ENCODE assay signal across 19 cellular contexts in the genomic region with DNA sequence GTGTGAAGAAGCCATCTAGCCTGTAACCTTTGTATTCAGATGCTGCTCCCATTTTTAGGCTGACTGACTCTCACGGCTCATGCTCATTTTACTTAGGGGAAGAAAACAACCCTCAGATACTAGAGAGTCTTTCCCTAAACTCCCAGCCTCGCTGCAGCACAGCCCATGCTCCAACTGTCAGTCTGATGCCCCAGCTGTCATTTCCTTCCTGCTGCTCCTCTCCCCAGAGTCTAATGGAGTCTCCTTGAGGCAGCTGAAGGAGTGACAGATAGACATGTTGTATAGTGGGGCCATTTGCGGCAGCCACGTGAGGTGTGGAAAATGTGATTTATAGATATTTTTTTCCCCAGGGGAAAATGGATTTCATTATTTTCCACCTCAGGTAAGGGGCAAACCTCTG. TPM values are rescaled to one million over a fixed set of nuclear protein-coding genes. Genes with fewer than 3 reads are reported as not detected.
DNase-seq lines count a peak whose midpoint lies in the region; ATAC-seq and TF ChIP-seq lines count a peak whose summit lies in the region.
"Had no signal": no experiment of that assay in that cellular context is flagged by ENCODE, and none has a peak within 500 bp of the region (broad histone marks: within the 10 kb centered on the region; RNA-seq: fewer than 3 reads in every experiment).

No MANE protein-coding gene starts in this region.

- no peak overlapping the region for H3K4me3 Mint-ChIP-seq in osteocyte (ENCODE audit: unreplicated experiment)
- H3K4me3 Mint-ChIP-seq: CD8-positive, alpha-beta memory T cell; HFFc6; T-helper 2 cell treated with Interferon-gamma antibody and Interleukin-4, amounts not matched to agents 5 μg/mL and 100 μg/mL, for 36 hours had no signal

- ATAC-seq in left colon (no peak), HG02938 (IDR thresholded peaks at IDR 0.05; ENCODE audit: unreplicated experiment) (no peak), HG03025 (IDR thresholded peaks at IDR 0.05; ENCODE audit: low FRiP score, unreplicated experiment) (no peak), GM18519 (IDR thresholded peaks at IDR 0.05; ENCODE audit: low FRiP score, unreplicated experiment) (no peak)

- DNase-seq in DMS 273 (lab: John Stamatoyannopoulos, UW; ENCODE audit: unreplicated experiment) (peak; percentile 79), NCI-H1694 treated with DMSO at 0.1 percent for 48 hours (lab: John Stamatoyannopoulos, UW) (peak; percentile 67), NCI-H82 (lab: John Stamatoyannopoulos, UW) (peak; percentile 93), osteocyte (ENCODE audit: extremely low spot score, unreplicated experiment) (peak; percentile 15), left colon (no peak)
- DNase-seq: CD8-positive, alpha-beta memory T cell; EL; HFFc6; MG63; NCI-H1092 treated with DMSO at 0.1 percent for 48 hours; NCI-H510A treated with DMSO at 0.1 percent for 48 hours; OCI-M1; SHP77 treated with DMSO at 0.1 percent for 48 hours had no signal

- H3K36me3 Mint-ChIP-seq in osteocyte (ENCODE audit: unreplicated experiment): no peaks in the 10 kb centered on the region
- H3K36me3 Mint-ChIP-seq: CD8-positive, alpha-beta memory T cell had no signal

- no peaks in the 10 kb centered on the region for H3K4me1 Mint-ChIP-seq in osteocyte (ENCODE audit: unreplicated experiment)

- no peak for TF ChIP-seq CTCF in osteocyte (IDR thresholded peaks at IDR 0.05)

- H3K27me3 Mint-ChIP-seq in osteocyte (ENCODE audit: unreplicated experiment): no peaks in the 10 kb centered on the region

- no peak overlapping the region for H3K27ac Mint-ChIP-seq in osteocyte (ENCODE audit: unreplicated experiment)
- H3K27ac Mint-ChIP-seq: CD8-positive, alpha-beta memory T cell; HFFc6; T-helper 2 cell treated with Interferon-gamma antibody and Interleukin-4, amounts not matched to agents 5 μg/mL and 100 μg/mL, for 36 hours had no signal

- intact Hi-C loops in left colon (cut with DNase I, micrococcal nuclease): no loop called here

- H3K9me3 Mint-ChIP-seq in osteocyte (ENCODE audit: unreplicated experiment): peaks cover 5% of the 10 kb centered on the region
- H3K9me3 Mint-ChIP-seq: CD8-positive, alpha-beta memory T cell; T-helper 2 cell treated with Interferon-gamma antibody and Interleukin-4, amounts not matched to agents 5 μg/mL and 100 μg/mL, for 36 hours had no signal

RNA-seq across cellular contexts. Expression of gene OLFM4, which starts 59.2 kb away (rescaled TPM):
- total RNA-seq in osteocyte (not detected in 2 replicates), left colon (100 to 1,000 TPM; 235 to 338 TPM)
- total RNA-seq: CD8-positive, alpha-beta memory T cell; H4; HFFc6; RPMI7951 had no signal

Comparison
In these comparisons a context has a peak if more than half of its experiments do, and no peak if none do; other contexts are left out.
1. DNase-seq: peak in DMS 273 (single experiment), NCI-H1694 treated with DMSO at 0.1 percent for 48 hours (single experiment), NCI-H82 (single experiment) and osteocyte (single experiment); none in left colon (0 of 2).
2. RNA of gene OLFM4, which starts 59.2 kb away (total RNA-seq): 235 to 338 TPM in left colon; not detected in osteocyte; every median in the first group is over 100 times any median in the second.